Comparison of ENCODE assay signal across 12 cellular contexts in genomic region chr11:8234425-8234821, GRCh38. TPM values are rescaled to one million over a fixed set of nuclear protein-coding genes. Genes with fewer than 3 reads are reported as not detected.
A peak's percentile ranks its signal among the peaks of the same experiment; 100 is the strongest.
DNase-seq lines count a peak whose midpoint lies in the region; ATAC-seq, FAIRE-seq and TF ChIP-seq lines count a peak whose summit lies in the region.
"Had no signal": no experiment of that assay in that cellular context is flagged by ENCODE, and none has a peak within 500 bp of the region (broad histone marks: within the 10 kb centered on the region; RNA-seq: fewer than 3 reads in every experiment).

No MANE protein-coding gene starts in this region.

- H3K4me1 ChIP-seq in CD4-positive, CD25-positive, alpha-beta regulatory T cell (ENCODE audit: control insufficient read depth, insufficient read depth, low read length, poor library complexity, severe bottlenecking), result peaks cover 5% of the 10 kb centered on the region
- H3K4me1 ChIP-seq in astrocyte (ENCODE audit: insufficient read depth, low read length) (peaks cover 14% of the 10 kb centered on the region), aorta (ENCODE audit: control insufficient read depth in 1 of 2, insufficient read depth in 2 of 2, low read length in 2 of 2) (no peaks in the 10 kb centered on the region), tibial artery (peaks cover 0 to 4% (median 0%) of the 10 kb centered on the region in 4 donors)

- H3K27me3 ChIP-seq in CD4-positive, CD25-positive, alpha-beta regulatory T cell (ENCODE audit: control insufficient read depth, insufficient read depth, low read length), result no peaks in the 10 kb centered on the region
- H3K27me3 ChIP-seq in astrocyte (ENCODE audit: insufficient read depth, low read length), result peaks cover 2% of the 10 kb centered on the region
- H3K27me3 ChIP-seq in aorta (ENCODE audit: control insufficient read depth in 1 of 2, insufficient read depth in 2 of 2, low read length in 1 of 2), result no peaks in the 10 kb centered on the region
- H3K27me3 ChIP-seq in tibial artery, result peaks cover 0 to 19% of the 10 kb centered on the region in 2 donors

- no peaks in the 10 kb centered on the region for H3K36me3 ChIP-seq in CD4-positive, CD25-positive, alpha-beta regulatory T cell (ENCODE audit: control insufficient read depth, insufficient read depth, low read length)
- H3K36me3 ChIP-seq in astrocyte (ENCODE audit: insufficient read depth, low read length) (no peaks in the 10 kb centered on the region), aorta (ENCODE audit: control insufficient read depth in 1 of 2, insufficient read depth in 2 of 2, low read length in 1 of 2) (no peaks in the 10 kb centered on the region), tibial artery (no peaks in the 10 kb centered on the region)

- no peak overlapping the region for H2AFZ ChIP-seq in astrocyte (ENCODE audit: low read depth, low read length)

- H3K4me3 ChIP-seq in CD4-positive, CD25-positive, alpha-beta regulatory T cell (ENCODE audit: low read depth, low read length), result no peak overlapping the region
- H3K4me3 ChIP-seq in astrocyte (ENCODE audit: insufficient read depth, low read depth, low read length), result no peak overlapping the region
- no peak overlapping the region for H3K4me3 ChIP-seq in aorta (ENCODE audit: low read length in 2 of 2)
- H3K4me3 ChIP-seq in tibial artery, result no peak overlapping the region

- peak overlapping the region; percentile 32 for H3K4me2 ChIP-seq in astrocyte (ENCODE audit: low read length)

- H3K27ac ChIP-seq in CD4-positive, CD25-positive, alpha-beta regulatory T cell (ENCODE audit: insufficient read depth, low read length, poor library complexity, severe bottlenecking), result no peak overlapping the region
- H3K27ac ChIP-seq in astrocyte (ENCODE audit: low read depth, low read length) (no peak overlapping the region), aorta (ENCODE audit: low read depth in 1 of 2, low read length in 2 of 2) (no peak overlapping the region), tibial artery (no peak overlapping the region)

- no peaks in the 10 kb centered on the region for H3K27me3 Mint-ChIP-seq in CD4-positive, CD25-positive, alpha-beta regulatory T cell
- H3K27me3 Mint-ChIP-seq in astrocyte (ENCODE audit: low read depth, unreplicated experiment) (peaks cover 36% of the 10 kb centered on the region), nephron (ENCODE audit: low read depth) (peaks cover 15% of the 10 kb centered on the region)
- H3K27me3 Mint-ChIP-seq: CD4-positive, alpha-beta memory T cell had no signal

- H3K9me3 Mint-ChIP-seq in CD4-positive, CD25-positive, alpha-beta regulatory T cell, result no peaks in the 10 kb centered on the region
- H3K9me3 Mint-ChIP-seq in astrocyte (ENCODE audit: unreplicated experiment), result no peaks in the 10 kb centered on the region
- no peaks in the 10 kb centered on the region for H3K9me3 Mint-ChIP-seq in nephron
- H3K9me3 Mint-ChIP-seq: CD4-positive, alpha-beta memory T cell had no signal

- H3K9me3 ChIP-seq in CD4-positive, CD25-positive, alpha-beta regulatory T cell (ENCODE audit: control insufficient read depth in 2 of 2, low read length in 2 of 2), result no peaks in the 10 kb centered on the region
- no peaks in the 10 kb centered on the region for H3K9me3 ChIP-seq in astrocyte (ENCODE audit: insufficient read depth, low read depth, low read length)
- no peaks in the 10 kb centered on the region for H3K9me3 ChIP-seq in aorta (ENCODE audit: control insufficient read depth, low read length)
- H3K9me3 ChIP-seq in tibial artery, result no peaks in the 10 kb centered on the region

- no peak overlapping the region for H3K9ac ChIP-seq in astrocyte (ENCODE audit: low read length)

- no peaks in the 10 kb centered on the region for H4K20me1 ChIP-seq in astrocyte (ENCODE audit: insufficient read depth, low read length)

- H3K4me1 Mint-ChIP-seq in CD4-positive, CD25-positive, alpha-beta regulatory T cell, result peaks cover 4 to 18% (median 11%) of the 10 kb centered on the region in 4 donors
- H3K4me1 Mint-ChIP-seq in astrocyte (ENCODE audit: low read depth, unreplicated experiment) (peaks cover 28% of the 10 kb centered on the region), nephron (peaks cover 37% of the 10 kb centered on the region)

- intact Hi-C loops in aorta (cut with DNase I), result no loop called here
- intact Hi-C loops in tibial artery (cut with DNase I; ENCODE audit: low total_unique reads), result no loop called here

- H3K27ac Mint-ChIP-seq in CD4-positive, CD25-positive, alpha-beta regulatory T cell, result peak overlapping the region in 2 of 3 donors; percentile 30 to 60
- H3K27ac Mint-ChIP-seq in astrocyte (ENCODE audit: unreplicated experiment) (peak overlapping the region; percentile 80), nephron (peak overlapping the region in 2 of 3 experiments; percentile 16 to 41)

- TF ChIP-seq CTCF in astrocyte (IDR thresholded peaks at IDR 0.05; ENCODE audit: insufficient read depth, low read depth, low read length) (no peak), nephron (IDR thresholded peaks at IDR 0.05; ENCODE audit: unreplicated experiment in 3 of 3) (no peak), tibial artery (IDR thresholded peaks at IDR 0.05) (no peak)

- no peak for FAIRE-seq in astrocyte (lab: Jason Lieb, UNC)

- DNase-seq in CD4-positive, CD25-positive, alpha-beta regulatory T cell, result no peak
- DNase-seq in HK-2 (ENCODE audit: unreplicated experiment) (peak; percentile 42), astrocyte (ENCODE audit: low read depth) (no peak), DMS114 treated with DMSO at 0.1 percent for 48 hours (lab: John Stamatoyannopoulos, UW; ENCODE audit: unreplicated experiment) (no peak), aorta (no peak), tibial artery (no peak)
- DNase-seq: activated CD4-positive, CD25-positive, alpha-beta regulatory T cell treated with anti-CD3 and anti-CD28 coated beads, Interleukin-2, amount 50 U/mL, for 72 hours; CD4-positive, alpha-beta memory T cell; hippocampal formation had no signal

- 75 to 76% methylated on average over 5 of the region's 5 CpGs for WGBS in aorta, 2 donors

- no peak for ATAC-seq in CD4-positive, CD25-positive, alpha-beta regulatory T cell (ENCODE audit: low read depth in 2 of 2)
- no peak for ATAC-seq in aorta (ENCODE audit: low FRiP score)
- no peak for ATAC-seq in GM18873 (IDR thresholded peaks at IDR 0.05; ENCODE audit: low FRiP score, unreplicated experiment)

- H3K36me3 Mint-ChIP-seq in CD4-positive, CD25-positive, alpha-beta regulatory T cell, result no peaks in the 10 kb centered on the region
- H3K36me3 Mint-ChIP-seq in astrocyte (ENCODE audit: low read depth, unreplicated experiment) (no peaks in the 10 kb centered on the region), nephron (ENCODE audit: low read depth) (no peaks in the 10 kb centered on the region)
- H3K36me3 Mint-ChIP-seq: CD4-positive, alpha-beta memory T cell had no signal

- H3K79me2 ChIP-seq in astrocyte (ENCODE audit: insufficient read depth, low read length), result no peaks in the 10 kb centered on the region

- H3K4me3 Mint-ChIP-seq in CD4-positive, CD25-positive, alpha-beta regulatory T cell, result no peak overlapping the region
- H3K4me3 Mint-ChIP-seq in astrocyte (ENCODE audit: unreplicated experiment) (peak overlapping the region; percentile 27), nephron (no peak overlapping the region)

RNA-seq across cellular contexts. Expression of gene LMO1, which starts 29.3 kb away (rescaled TPM):
- total RNA-seq in CD4-positive, CD25-positive, alpha-beta regulatory T cell, result not detected
- polyA plus RNA-seq in CD4-positive, CD25-positive, alpha-beta regulatory T cell, result under 1 TPM in 1 of 4 donors, not detected in 3; 0.24 TPM
- total RNA-seq in astrocyte, result 0.46 and 1.5 TPM in 2 replicates
- total RNA-seq in aorta, result not detected
- polyA plus RNA-seq in aorta, result not detected
- total RNA-seq: CD4-positive, alpha-beta memory T cell; pulmonary artery endothelial cell had no signal
- polyA plus RNA-seq: CD4-positive, alpha-beta memory T cell had no signal

Comparison
In these comparisons a context has a peak if more than half of its experiments do, and no peak if none do; other contexts are left out.
1. H3K27ac Mint-ChIP-seq: peak in every context shown above with its lines; median percentile 80 in astrocyte; 45 in CD4-positive, CD25-positive, alpha-beta regulatory T cell; 28 in nephron.